Comparison of ENCODE assay signal across 8 cellular contexts in the genomic region with DNA sequence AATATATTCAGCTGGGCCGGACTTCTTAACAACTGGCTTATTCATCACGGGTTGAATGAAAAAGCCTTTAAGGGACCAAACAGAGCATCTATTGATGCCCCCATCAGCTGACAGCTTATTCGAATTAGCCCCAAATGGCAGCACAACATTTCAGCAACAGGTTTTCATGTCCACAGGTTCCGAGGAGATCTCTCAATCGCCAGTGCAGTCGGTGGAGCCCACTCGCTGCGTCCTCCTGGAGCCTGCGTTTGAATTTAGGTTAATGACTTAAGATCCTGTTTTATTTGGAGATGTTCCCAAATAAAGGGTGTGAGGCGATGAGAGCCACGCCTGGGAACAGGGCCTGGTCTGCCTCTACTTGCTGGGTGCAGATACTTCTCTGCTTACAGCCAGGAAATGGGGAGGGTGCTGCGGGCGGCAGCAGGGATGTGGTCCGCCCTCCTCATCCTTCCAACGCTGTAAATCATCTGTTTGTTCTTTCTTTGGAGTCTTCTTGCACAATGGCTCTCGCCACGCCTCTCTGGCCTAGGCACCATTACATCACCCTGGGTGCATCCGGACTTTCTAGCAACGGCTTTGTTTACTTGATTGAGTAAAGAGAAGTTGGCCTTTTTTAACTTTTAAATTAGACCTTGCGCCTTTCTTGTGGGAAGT. TPM values are rescaled to one million over a fixed set of nuclear protein-coding genes. Genes with fewer than 3 reads are reported as not detected.
DNase-seq lines count a peak whose midpoint lies in the region; ATAC-seq and TF ChIP-seq lines count a peak whose summit lies in the region.

No MANE protein-coding gene starts in this region.

- peak; percentile 98 for ATAC-seq in esophagus mucosa

- peak; percentile 99 for DNase-seq in COLO829 (ENCODE audit: low spot score)
- peak; percentile 99 for DNase-seq in NCI-H510A (lab: John Stamatoyannopoulos, UW)
- DNase-seq in activated T-cell treated with anti-CD3 and anti-CD28 coated beads for 4 hours: peak; percentile 33
- peak; percentile 89 for DNase-seq in myocyte (ENCODE audit: low read depth)
- peak; percentile 35 to 40 for DNase-seq in stimulated activated CD8-positive, alpha-beta memory T cell treated with anti-CD3 and anti-CD28 coated beads, Interleukin-7, amount 100 ng/mL, for 4 hours (ENCODE audit: low read depth in 2 of 2)
- DNase-seq in 8988T: no peak
- DNase-seq in GM20000 (ENCODE audit: low spot score): no peak

- no peak for TF ChIP-seq CTCF in GM20000 (IDR thresholded peaks at IDR 0.05; ENCODE audit: extremely low read depth, missing control alignments)

RNA-seq across cellular contexts. Expression of a gene that starts 22.6 kb away (rescaled TPM):
- 42.0 TPM for total RNA-seq in esophagus mucosa
- total RNA-seq in myocyte: 6.5 and 10.7 TPM in 2 replicates
- polyA plus RNA-seq in myocyte (2012): 14.6 TPM

RNA-seq across cellular contexts. Expression of a gene that starts 29.7 kb away (rescaled TPM):
- total RNA-seq in esophagus mucosa (32.4 TPM), myocyte (12.3 and 16.2 TPM in 2 replicates)
- polyA plus RNA-seq in myocyte (2012): 15.8 TPM

Comparison
In these comparisons a context has a peak if more than half of its experiments do, and no peak if none do; other contexts are left out.
1. DNase-seq: peak in COLO829 (single experiment), NCI-H510A (single experiment), activated T-cell treated with anti-CD3 and anti-CD28 coated beads for 4 hours (single experiment), myocyte (single experiment) and stimulated activated CD8-positive, alpha-beta memory T cell treated with anti-CD3 and anti-CD28 coated beads, Interleukin-7, amount 100 ng/mL, for 4 hours (2 of 2); none in 8988T (single experiment) and GM20000 (single experiment).